In the genomic region with DNA sequence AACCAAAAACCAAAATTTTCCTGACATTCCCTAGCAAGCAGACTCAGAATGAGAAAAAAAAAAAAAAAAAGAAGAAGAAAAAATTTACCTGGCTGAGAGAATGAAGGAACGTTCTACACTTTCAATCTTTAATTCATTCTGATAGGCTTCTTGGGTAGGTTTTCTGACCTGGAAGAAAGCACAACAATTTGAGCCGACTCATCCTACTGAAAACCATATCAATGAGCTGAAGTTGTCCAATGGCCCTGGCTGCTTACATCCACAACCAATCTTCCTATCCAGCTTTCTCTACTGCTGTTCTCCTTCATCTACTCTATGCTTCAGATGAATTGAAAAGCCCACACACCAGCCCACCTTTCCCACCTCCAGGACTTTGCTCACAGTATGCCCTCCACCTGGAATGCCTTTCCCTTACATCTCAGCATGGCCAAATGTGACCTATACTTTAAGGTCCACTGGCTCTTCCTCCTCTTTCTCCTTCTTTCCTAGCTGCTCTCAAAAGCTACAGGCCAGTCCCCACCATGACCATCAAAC, we compare ENCODE assay signal across 1 cellular context.
TF ChIP-seq lines count a peak whose summit lies in the region.

No MANE protein-coding gene starts in this region.

TF ChIP-seq in SK-N-SH, 30 proteins besides CTCF, POLR2A, EP300 and RAD21:
- TF ChIP-seq, protein P1, sequence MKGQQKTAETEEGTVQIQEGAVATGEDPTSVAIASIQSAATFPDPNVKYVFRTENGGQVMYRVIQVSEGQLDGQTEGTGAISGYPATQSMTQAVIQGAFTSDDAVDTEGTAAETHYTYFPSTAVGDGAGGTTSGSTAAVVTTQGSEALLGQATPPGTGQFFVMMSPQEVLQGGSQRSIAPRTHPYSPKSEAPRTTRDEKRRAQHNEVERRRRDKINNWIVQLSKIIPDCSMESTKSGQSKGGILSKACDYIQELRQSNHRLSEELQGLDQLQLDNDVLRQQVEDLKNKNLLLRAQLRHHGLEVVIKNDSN (IDR thresholded peaks at IDR 0.05; ENCODE audit: borderline replicate concordance, low read depth): no peak
- TF ChIP-seq YY1 (IDR thresholded peaks at IDR 0.05; ENCODE audit: low read depth): no peak
- no peak for TF ChIP-seq MEF2A (IDR thresholded peaks at IDR 0.05; ENCODE audit: borderline replicate concordance, low read depth)
- TF ChIP-seq IRF3 (IDR thresholded peaks at IDR 0.05; ENCODE audit: low read depth, low read length): no peak
- TF ChIP-seq ELF1 (IDR thresholded peaks at IDR 0.05): no peak
- no peak for TF ChIP-seq NFIC (IDR thresholded peaks at IDR 0.05; ENCODE audit: borderline replicate concordance)
- no peak for TF ChIP-seq TEAD4 (IDR thresholded peaks at IDR 0.05; ENCODE audit: borderline replicate concordance, insufficient read depth)
- no peak for TF ChIP-seq CHD2 (IDR thresholded peaks at IDR 0.05; ENCODE audit: low read length, partially characterized antibody)
- TF ChIP-seq, protein P2, sequence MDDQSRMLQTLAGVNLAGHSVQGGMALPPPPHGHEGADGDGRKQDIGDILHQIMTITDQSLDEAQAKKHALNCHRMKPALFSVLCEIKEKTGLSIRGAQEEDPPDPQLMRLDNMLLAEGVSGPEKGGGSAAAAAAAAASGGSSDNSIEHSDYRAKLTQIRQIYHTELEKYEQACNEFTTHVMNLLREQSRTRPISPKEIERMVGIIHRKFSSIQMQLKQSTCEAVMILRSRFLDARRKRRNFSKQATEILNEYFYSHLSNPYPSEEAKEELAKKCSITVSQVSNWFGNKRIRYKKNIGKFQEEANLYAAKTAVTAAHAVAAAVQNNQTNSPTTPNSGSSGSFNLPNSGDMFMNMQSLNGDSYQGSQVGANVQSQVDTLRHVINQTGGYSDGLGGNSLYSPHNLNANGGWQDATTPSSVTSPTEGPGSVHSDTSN (IDR thresholded peaks at IDR 0.05): no peak
- no peak for TF ChIP-seq FOSL2 (IDR thresholded peaks at IDR 0.05; ENCODE audit: borderline replicate concordance, low read depth)
- no peak for TF ChIP-seq POLR2AphosphoS5 (IDR thresholded peaks at IDR 0.05; ENCODE audit: low read depth, low read length)
- TF ChIP-seq MAX (IDR thresholded peaks at IDR 0.05; ENCODE audit: low read depth): no peak
- TF ChIP-seq GATA2 (CRISPR knock-in tag; IDR thresholded peaks at IDR 0.05): no peak
- TF ChIP-seq SMC3 (IDR thresholded peaks at IDR 0.05; ENCODE audit: low read depth, low read length): no peak
- no peak for TF ChIP-seq RXRA (IDR thresholded peaks at IDR 0.05; ENCODE audit: borderline replicate concordance, low read depth)
